In genomic region chr2:203018181-203018580, GRCh38 we compare ENCODE assay signal across 8 cellular contexts. TPM values are rescaled to one million over a fixed set of nuclear protein-coding genes. Genes with fewer than 3 reads are reported as not detected.
A peak's percentile ranks its signal among the peaks of the same experiment; 100 is the strongest.
DNase-seq lines count a peak whose midpoint lies in the region; ATAC-seq, FAIRE-seq and TF ChIP-seq lines count a peak whose summit lies in the region.

No MANE protein-coding gene starts in this region.

- no peak for ATAC-seq in psoas muscle
- no peak for ATAC-seq in GM21367 (IDR thresholded peaks at IDR 0.05; ENCODE audit: unreplicated experiment)

- TF ChIP-seq CTCF in SU-DHL-6 (IDR thresholded peaks at IDR 0.05; ENCODE audit: insufficient read depth, low read length, poor library complexity, severe bottlenecking): no peak
- no peak for TF ChIP-seq CTCF in fibroblast of mammary gland (conservative IDR thresholded peaks at IDR 0.05; ENCODE audit: control insufficient read depth, insufficient read depth, low read depth, low read length)
- TF ChIP-seq CTCF in psoas muscle (IDR thresholded peaks at IDR 0.05): no peak
- TF ChIP-seq CTCF in RWPE1 (conservative IDR thresholded peaks at IDR 0.05; ENCODE audit: low read depth): no peak

- H3K9me3 ChIP-seq in SU-DHL-6 (ENCODE audit: insufficient read depth, low read length) (no peaks in the 10 kb centered on the region), psoas muscle (no peaks in the 10 kb centered on the region)

- H3K9ac ChIP-seq in SU-DHL-6 (ENCODE audit: low read length): peak overlapping the region; percentile 20; the same call in 1 of the 2 replicates

- peak overlapping the region; percentile 66 for H3K4me2 ChIP-seq in SU-DHL-6 (ENCODE audit: low read depth, low read length, poor library complexity, severe bottlenecking)

- CTCF ChIA-PET in RWPE1 (lab: Yijun Ruan, JAX): no interaction called here

- H3F3A ChIP-seq in SU-DHL-6 (ENCODE audit: insufficient read depth): peaks cover 17% of the 10 kb centered on the region; the same call in 1 of the 2 replicates

- no peaks in the 10 kb centered on the region for H3K36me3 ChIP-seq in SU-DHL-6 (ENCODE audit: low read length)
- no peaks in the 10 kb centered on the region for H3K36me3 ChIP-seq in psoas muscle (ENCODE audit: insufficient read depth in 1 of 2, low read depth in 1 of 2)

- peaks cover 46% of the 10 kb centered on the region for H3K4me1 ChIP-seq in psoas muscle

- DNase-seq in fibroblast of mammary gland (ENCODE audit: low read depth) (peak; percentile 38), psoas muscle (no peak), NCI-H774 (lab: John Stamatoyannopoulos, UW) (no peak), OCI-M2 (lab: John Stamatoyannopoulos, UW; ENCODE audit: unreplicated experiment) (no peak), RWPE1 (ENCODE audit: low spot score) (no peak)

- H3K27ac ChIP-seq in SU-DHL-6 (ENCODE audit: low read depth, low read length) (no peak overlapping the region), psoas muscle (no peak overlapping the region), RWPE1 (no peak overlapping the region)

- POLR2A ChIA-PET in RWPE1 (lab: Yijun Ruan, JAX; ENCODE audit: low non-redundant PET): no interaction called here

- H3K4me3 ChIP-seq in SU-DHL-6 (ENCODE audit: insufficient read depth, low read length, poor library complexity, severe bottlenecking) (no peak overlapping the region), fibroblast of mammary gland (ENCODE audit: control insufficient read depth, low read depth, low read length) (peak overlapping the region; percentile 96), psoas muscle (peak overlapping the region; percentile 91)

- H3K27me3 ChIP-seq in SU-DHL-6 (ENCODE audit: low read length) (no peaks in the 10 kb centered on the region), psoas muscle (ENCODE audit: insufficient read depth in 3 of 3, low read length in 2 of 3) (no peaks in the 10 kb centered on the region)

- H4K20me1 ChIP-seq in SU-DHL-6 (ENCODE audit: low read depth, low read length): no peaks in the 10 kb centered on the region

- peak; percentile 82 for FAIRE-seq in G401.6 (lab: Jason Lieb, UNC)

- 7 to 9% (median 8%) methylated on average over 1 of the region's 1 CpG for WGBS in psoas muscle, 3 donors

- no peak overlapping the region for H2AFZ ChIP-seq in SU-DHL-6 (ENCODE audit: low read depth, low read length, severe bottlenecking)

- intact Hi-C loops in psoas muscle (cut with DNase I): no loop called here

- H3K79me2 ChIP-seq in SU-DHL-6 (ENCODE audit: insufficient read depth, low read length): no peaks in the 10 kb centered on the region

- H3K9me2 ChIP-seq in SU-DHL-6 (replicated peaks; ENCODE audit: insufficient read depth, low read length): no peaks in the 10 kb centered on the region

RNA-seq across cellular contexts. Expression of gene NBEAL1, which starts 3.5 kb away (rescaled TPM):
- total RNA-seq in psoas muscle: 10 to 100 TPM in 2 of 4 donors, 1 to 10 TPM in 2; 8.7 to 14.7 (median 9.7) TPM
- 1 to 10 TPM; 2.3 to 3.4 (median 3.0) TPM for polyA plus RNA-seq in psoas muscle
